In genomic region chr15:67305506-67305905, GRCh38 we compare ENCODE assay signal across 24 cellular contexts.
"Had no signal": no experiment of that assay in that cellular context is flagged by ENCODE, and none has a peak within 500 bp of the region (broad histone marks: within the 10 kb centered on the region; RNA-seq: fewer than 3 reads in every experiment).

No MANE protein-coding gene starts in this region.

- DNase-seq: activated CD4-positive, alpha-beta T cell treated with anti-CD3 and anti-CD28 coated beads for 48 hours; activated CD4-positive, alpha-beta T cell treated with anti-CD3 and anti-CD28 coated beads, Interleukin-2, amount 50 U/mL, for 48 hours; activated CD4-positive, CD25-positive, alpha-beta regulatory T cell treated with anti-CD3 and anti-CD28 coated beads, Interleukin-2, amount 50 U/mL, for 72 hours; activated CD8-positive, alpha-beta memory T cell treated with anti-CD3 and anti-CD28 coated beads, Interleukin-2, amount 10 ng/mL, durations not matched to agents 7 days and 5 days; activated effector memory CD4-positive, alpha-beta T cell treated with anti-CD3 and anti-CD28 coated beads, Interleukin-2, amount 50 U/mL, for 16 hours; activated naive CD4-positive, alpha-beta T cell treated with Interleukin-2 at 50 U/mL for 16 hours; activated naive CD8-positive, alpha-beta T cell treated with anti-CD3 and anti-CD28 coated beads, Interleukin-2, amount 50 U/mL, for 24 hours; activated T-cell treated with anti-CD3 and anti-CD28 coated beads, Interleukin-2, amount 50 U/mL, for 24 hours; amygdala; brain microvascular endothelial cell; KG1; NCI-H1048; NCI-H1694; NCI-H2029; NCI-H2107; NCI-H345; NCI-H510A; Right ventricle myocardium superior; T-helper 17 cell; T-helper 9 cell had no signal

- H3K27me3 Mint-ChIP-seq: T-helper 17 cell had no signal

- H3K36me3 Mint-ChIP-seq: activated CD8-positive, alpha-beta memory T cell treated with anti-CD3 and anti-CD28 coated beads, Interleukin-2, amount 10 ng/mL, durations not matched to agents 7 days and 5 days; activated naive CD4-positive, alpha-beta T cell treated with anti-CD3 and anti-CD28 coated beads, Interleukin-2, amount 50 U/mL, for 72 hours; WTC11 had no signal

- H3K9me3 Mint-ChIP-seq: activated naive CD4-positive, alpha-beta T cell treated with anti-CD3 and anti-CD28 coated beads, Interleukin-2, amount 50 U/mL, for 72 hours; activated naive CD8-positive, alpha-beta T cell treated with anti-CD3 and anti-CD28 coated beads, Interleukin-2, amount 50 U/mL, for 24 hours; activated T-cell treated with anti-CD3 and anti-CD28 coated beads, Interleukin-2, amount 50 U/mL, for 24 hours; activated T-helper 1 cell treated with anti-CD3 and anti-CD28 coated beads, Interleukin-12 subunit alpha, Interleukin-12 subunit beta, Interleukin-2, Interleukin-4 antibody, amounts not matched to agents 30 ng/mL and 10 ng/mL and 1 ng/mL, durations not matched to agents 14 hours and 24 hours and 36 hours; WTC11 had no signal

- H3K27ac Mint-ChIP-seq: activated CD8-positive, alpha-beta memory T cell treated with anti-CD3 and anti-CD28 coated beads, Interleukin-2, amount 10 ng/mL, durations not matched to agents 7 days and 5 days; activated naive CD4-positive, alpha-beta T cell treated with anti-CD3 and anti-CD28 coated beads, Interleukin-2, amount 50 U/mL, for 72 hours; activated naive CD8-positive, alpha-beta T cell treated with anti-CD3 and anti-CD28 coated beads, Interleukin-2, amount 50 U/mL, for 24 hours; activated T-cell treated with anti-CD3 and anti-CD28 coated beads, Interleukin-2, amount 50 U/mL, for 24 hours; activated T-helper 1 cell treated with anti-CD3 and anti-CD28 coated beads, Interleukin-12 subunit alpha, Interleukin-12 subunit beta, Interleukin-2, Interleukin-4 antibody, amounts not matched to agents 30 ng/mL and 10 ng/mL and 1 ng/mL, durations not matched to agents 14 hours and 24 hours and 36 hours; T-helper 17 cell; WTC11 had no signal

- FAIRE-seq: astrocyte had no signal

- H3K4me1 Mint-ChIP-seq: T-helper 17 cell had no signal

- H3K4me3 Mint-ChIP-seq: activated CD8-positive, alpha-beta memory T cell treated with anti-CD3 and anti-CD28 coated beads, Interleukin-2, amount 10 ng/mL, durations not matched to agents 7 days and 5 days; activated naive CD8-positive, alpha-beta T cell treated with anti-CD3 and anti-CD28 coated beads, Interleukin-2, amount 50 U/mL, for 24 hours; activated T-cell treated with anti-CD3 and anti-CD28 coated beads, Interleukin-2, amount 50 U/mL, for 24 hours; activated T-helper 1 cell treated with anti-CD3 and anti-CD28 coated beads, Interleukin-12 subunit alpha, Interleukin-12 subunit beta, Interleukin-2, Interleukin-4 antibody, amounts not matched to agents 30 ng/mL and 10 ng/mL and 1 ng/mL, durations not matched to agents 14 hours and 24 hours and 36 hours; T-helper 17 cell; WTC11 had no signal
